ENCODE assay signal across 8 cellular contexts in the genomic region with DNA sequence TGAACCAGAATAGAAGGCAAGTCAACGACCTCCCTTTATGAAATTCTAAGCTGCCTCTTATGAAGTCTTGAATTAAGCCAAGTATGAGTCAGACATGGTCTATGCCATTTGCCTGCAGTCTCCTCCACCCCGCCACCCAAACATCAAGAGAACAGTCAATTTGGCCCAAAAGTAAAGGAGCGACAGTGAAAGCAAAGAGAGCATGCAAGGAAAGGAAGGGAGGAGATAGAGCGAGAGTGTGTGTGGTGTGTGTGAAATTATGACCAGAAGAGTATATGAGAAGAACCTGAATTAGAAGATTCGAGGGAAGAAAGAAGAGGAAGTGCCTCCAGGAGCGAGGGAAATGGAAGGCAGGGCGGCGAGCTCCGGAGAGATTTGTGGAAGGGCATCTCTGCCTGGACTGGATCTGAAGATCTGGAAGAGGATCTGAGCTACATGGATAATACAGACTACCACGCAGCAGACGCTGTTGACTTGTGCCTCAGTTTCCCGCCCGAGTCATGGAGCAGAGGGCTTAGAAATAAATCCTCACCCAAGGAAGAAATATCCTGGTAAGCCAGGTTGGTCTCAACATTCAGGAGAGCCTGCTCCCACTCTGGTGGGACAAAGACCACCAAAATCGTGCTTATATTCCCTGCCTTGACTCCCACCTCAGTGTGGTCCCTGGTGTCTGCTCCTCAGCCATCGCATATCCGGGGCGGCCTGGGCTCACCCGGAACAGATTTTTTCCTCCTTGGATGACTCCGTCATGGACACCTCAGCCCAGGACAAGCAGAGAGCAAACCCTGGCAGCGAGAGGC. TPM values are rescaled to one million over a fixed set of nuclear protein-coding genes. Genes with fewer than 3 reads are reported as not detected.
A peak's percentile ranks its signal among the peaks of the same experiment; 100 is the strongest.
DNase-seq lines count a peak whose midpoint lies in the region; ATAC-seq and TF ChIP-seq lines count a peak whose summit lies in the region.

No MANE protein-coding gene starts in this region.

- H3K4me3 Mint-ChIP-seq in natural killer cell treated with Interleukin-12 subunit alpha and Interleukin-12 subunit beta and Interleukin-15 and Interleukin-18, amount 100 ng/mL, for 72 hours, result peak overlapping the region; percentile 97

- peak; percentile 8 for DNase-seq in DND-41
- DNase-seq in SW480 (ENCODE audit: low spot score), result peak; percentile 6
- DNase-seq in epithelial cell of esophagus (ENCODE audit: low read depth), result peak; percentile 43
- DNase-seq in natural killer cell treated with Interleukin-12 subunit alpha and Interleukin-12 subunit beta and Interleukin-15 and Interleukin-18, amount 100 ng/mL, for 72 hours (ENCODE audit: low spot score), result no peak
- DNase-seq in effector CD8-positive, alpha-beta T cell (lab: John Stamatoyannopoulos, UW), result no peak
- no peak for DNase-seq in DMS153 treated with DMSO at 0.1 percent for 48 hours (lab: John Stamatoyannopoulos, UW; ENCODE audit: unreplicated experiment)

- peaks cover 37% of the 10 kb centered on the region for H3K4me1 ChIP-seq in DND-41 (ENCODE audit: insufficient read depth, low read length)

- H3K36me3 Mint-ChIP-seq in natural killer cell treated with Interleukin-12 subunit alpha and Interleukin-12 subunit beta and Interleukin-15 and Interleukin-18, amount 100 ng/mL, for 72 hours, result peaks cover 18% of the 10 kb centered on the region

- no peaks in the 10 kb centered on the region for H3K9me3 ChIP-seq in DND-41 (ENCODE audit: insufficient read depth, low read length, severe bottlenecking)

- H3K9me3 Mint-ChIP-seq in natural killer cell treated with Interleukin-12 subunit alpha and Interleukin-12 subunit beta and Interleukin-15 and Interleukin-18, amount 100 ng/mL, for 72 hours, result no peaks in the 10 kb centered on the region

- peak overlapping the region; percentile 91 to 93 for H3K27ac Mint-ChIP-seq in natural killer cell treated with Interleukin-12 subunit alpha and Interleukin-12 subunit beta and Interleukin-15 and Interleukin-18, amount 100 ng/mL, for 72 hours

- peak overlapping the region; percentile 96 for H3K27ac ChIP-seq in DND-41 (ENCODE audit: low read length)

- no peaks in the 10 kb centered on the region for H3K27me3 ChIP-seq in DND-41 (ENCODE audit: insufficient read depth, low read length, poor library complexity)

- H3K4me3 ChIP-seq in DND-41 (ENCODE audit: low read depth in 1 of 2, low read length in 2 of 2) (peak overlapping the region; percentile 49 to 76), epithelial cell of esophagus (ENCODE audit: low read length) (peak overlapping the region; percentile 97)

- ATAC-seq in DND-41 (ENCODE audit: insufficient read depth, low read depth) (peak; percentile 76), HG03045 (IDR thresholded peaks at IDR 0.05; ENCODE audit: unreplicated experiment) (peak; percentile 51), GM21515 (IDR thresholded peaks at IDR 0.05; ENCODE audit: unreplicated experiment) (no peak)
- ATAC-seq in natural killer cell treated with Interleukin-12 subunit alpha and Interleukin-12 subunit beta and Interleukin-15 and Interleukin-18, amount 100 ng/mL, for 72 hours, result no peak

- H3K27me3 Mint-ChIP-seq in natural killer cell treated with Interleukin-12 subunit alpha and Interleukin-12 subunit beta and Interleukin-15 and Interleukin-18, amount 100 ng/mL, for 72 hours, result no peaks in the 10 kb centered on the region

- peak overlapping the region; percentile 69 for H3K9ac ChIP-seq in DND-41 (ENCODE audit: low read depth, low read length)

- H3K4me2 ChIP-seq in DND-41 (ENCODE audit: insufficient read depth, low read length), result peak overlapping the region; percentile 91

- H3K36me3 ChIP-seq in DND-41 (ENCODE audit: insufficient read depth, low read length), result peaks cover 45% of the 10 kb centered on the region

- H4K20me1 ChIP-seq in DND-41 (ENCODE audit: insufficient read depth, low read length), result peaks cover 4% of the 10 kb centered on the region

- TF ChIP-seq CTCF in DND-41 (IDR thresholded peaks at IDR 0.05; ENCODE audit: borderline replicate concordance, extremely low read depth, low read length, poor library complexity, severe bottlenecking) (no peak), epithelial cell of esophagus (IDR thresholded peaks at IDR 0.05; ENCODE audit: insufficient read depth, low read depth, low read length, missing control alignments) (no peak)

- H2AFZ ChIP-seq in DND-41 (ENCODE audit: low read depth, low read length), result peak overlapping the region; percentile 73

- H3K4me1 Mint-ChIP-seq in natural killer cell treated with Interleukin-12 subunit alpha and Interleukin-12 subunit beta and Interleukin-15 and Interleukin-18, amount 100 ng/mL, for 72 hours (ENCODE audit: low read depth in 2 of 2), result peaks cover 39 to 52% of the 10 kb centered on the region in 2 donors

- H3K79me2 ChIP-seq in DND-41 (ENCODE audit: insufficient read depth, low read length), result peaks cover 72% of the 10 kb centered on the region

RNA-seq across cellular contexts. Expression of a gene that starts 0.5 kb away (rescaled TPM):
- total RNA-seq in natural killer cell treated with Interleukin-12 subunit alpha and Interleukin-12 subunit beta and Interleukin-15 and Interleukin-18, amount 100 ng/mL, for 72 hours, result 10 to 100 TPM; 46.6 to 52.8 TPM

RNA-seq across cellular contexts. Expression of a gene that starts 0.8 kb away (rescaled TPM):
- 10 to 100 TPM; 51.9 to 90.5 TPM for total RNA-seq in natural killer cell treated with Interleukin-12 subunit alpha and Interleukin-12 subunit beta and Interleukin-15 and Interleukin-18, amount 100 ng/mL, for 72 hours

Comparison
In these comparisons a context has a peak if more than half of its experiments do, and no peak if none do; other contexts are left out.
1. ATAC-seq: peak in DND-41 (single experiment) and HG03045 (single experiment); none in natural killer cell treated with Interleukin-12 subunit alpha and Interleukin-12 subunit beta and Interleukin-15 and Interleukin-18, amount 100 ng/mL, for 72 hours (0 of 2) and GM21515 (single experiment).
2. DNase-seq: peak in DND-41 (single experiment), SW480 (single experiment) and epithelial cell of esophagus (single experiment); none in natural killer cell treated with Interleukin-12 subunit alpha and Interleukin-12 subunit beta and Interleukin-15 and Interleukin-18, amount 100 ng/mL, for 72 hours (single experiment), effector CD8-positive, alpha-beta T cell (single experiment) and DMS153 treated with DMSO at 0.1 percent for 48 hours (single experiment).